In genomic region chr15:70260096-70260495, GRCh38 we compare ENCODE assay signal across 21 cellular contexts.
A peak's percentile ranks its signal among the peaks of the same experiment; 100 is the strongest.
DNase-seq lines count a peak whose midpoint lies in the region; ATAC-seq and TF ChIP-seq lines count a peak whose summit lies in the region.
"Had no signal": no experiment of that assay in that cellular context is flagged by ENCODE, and none has a peak within 500 bp of the region (broad histone marks: within the 10 kb centered on the region; RNA-seq: fewer than 3 reads in every experiment).

No MANE protein-coding gene starts in this region.

- no peak for ATAC-seq in effector memory CD8-positive, alpha-beta T cell (replicated peaks)
- no peak for ATAC-seq in HG02938 (IDR thresholded peaks at IDR 0.05; ENCODE audit: unreplicated experiment)
- ATAC-seq: body of pancreas, mucosa of descending colon, sciatic nerve had no signal

- no peaks in the 10 kb centered on the region for H3K27me3 ChIP-seq in OCI-LY3 (ENCODE audit: low read depth, low read length)
- H3K27me3 ChIP-seq: body of pancreas, testis had no signal

- H3K4me3 ChIP-seq in OCI-LY3 (ENCODE audit: low read length), result no peak overlapping the region
- H3K4me3 ChIP-seq: body of pancreas, dorsolateral prefrontal cortex, esophagus squamous epithelium, left ventricle myocardium inferior, mucosa of descending colon, testis had no signal

- peaks cover 65% of the 10 kb centered on the region for H3K4me1 ChIP-seq in OCI-LY3 (ENCODE audit: low read length)

- H3K9me3 ChIP-seq in OCI-LY3 (ENCODE audit: insufficient read depth, low read length), result no peaks in the 10 kb centered on the region
- H3K9me3 ChIP-seq: body of pancreas, esophagus squamous epithelium, left ventricle myocardium inferior, mucosa of descending colon, SK-N-SH, testis had no signal

- H3K9ac ChIP-seq in OCI-LY3 (ENCODE audit: low read length), result no peak overlapping the region
- H3K9ac ChIP-seq: SK-N-SH had no signal

- peak overlapping the region; percentile 2 for H3K27ac ChIP-seq in OCI-LY3 (ENCODE audit: low read length)
- H3K27ac ChIP-seq: body of pancreas, dorsolateral prefrontal cortex, esophagus squamous epithelium, left ventricle myocardium inferior, testis had no signal

- peak overlapping the region; percentile 37 for H3K4me2 ChIP-seq in OCI-LY3 (ENCODE audit: low read length)
- H3K4me2 ChIP-seq: SK-N-SH had no signal

- peak overlapping the region in 1 of 2 donors; percentile 78 for H3K27ac Mint-ChIP-seq in effector memory CD8-positive, alpha-beta T cell

- H3K4me1 Mint-ChIP-seq in effector memory CD8-positive, alpha-beta T cell (ENCODE audit: low read depth in 2 of 2), result peaks cover 32 to 38% of the 10 kb centered on the region in 2 donors

- H3K36me3 Mint-ChIP-seq in effector memory CD8-positive, alpha-beta T cell (ENCODE audit: insufficient read depth), result peaks cover 3% of the 10 kb centered on the region

- no peaks in the 10 kb centered on the region for H3K27me3 Mint-ChIP-seq in effector memory CD8-positive, alpha-beta T cell

- H3K36me3 ChIP-seq in OCI-LY3 (replicated peaks; ENCODE audit: low read depth, low read length), result no peaks in the 10 kb centered on the region
- H3K36me3 ChIP-seq: esophagus squamous epithelium, left ventricle myocardium inferior had no signal

- TF ChIP-seq CTCF in OCI-LY3 (IDR thresholded peaks at IDR 0.05; ENCODE audit: low read depth, low read length), result no peak

- DNase-seq in stimulated activated CD4-positive, alpha-beta T cell treated with anti-CD3 and anti-CD28 coated beads, Interleukin-4, amount 100 ng/mL, for 24 hours, result peak; percentile 19
- no peak for DNase-seq in stimulated activated CD4-positive, alpha-beta T cell treated with anti-CD3 and anti-CD28 coated beads, Interleukin-2, amount 100 ng/mL, for 48 hours
- DNase-seq in effector memory CD8-positive, alpha-beta T cell, result no peak
- DNase-seq in AG20443 (ENCODE audit: low spot score) (no peak), GM19238 (ENCODE audit: insufficient read length, low spot score) (no peak), NCI-H1930 (lab: John Stamatoyannopoulos, UW) (no peak)
- DNase-seq: activated effector memory CD4-positive, alpha-beta T cell treated with anti-CD3 and anti-CD28 coated beads, Interleukin-2, amount 50 U/mL, for 16 hours; body of pancreas; DMS 273 treated with DMSO at 0.1 percent for 48 hours; dorsolateral prefrontal cortex; esophagus squamous epithelium; glutamatergic neuron; left ventricle myocardium inferior; mucosa of descending colon; NCI-H774; stimulated activated CD4-positive, alpha-beta T cell treated with anti-CD3 and anti-CD28 coated beads, Interleukin-2, amount 100 ng/mL, for 24 hours; testis had no signal

- H3K79me2 ChIP-seq in OCI-LY3 (ENCODE audit: low read length), result no peaks in the 10 kb centered on the region

- no peak overlapping the region for H2AFZ ChIP-seq in OCI-LY3 (ENCODE audit: low read depth, low read length)

- H4K20me1 ChIP-seq in OCI-LY3 (ENCODE audit: insufficient read depth, low read length), result no peaks in the 10 kb centered on the region

- peak overlapping the region; percentile 74 to 80 for H3K4me3 Mint-ChIP-seq in effector memory CD8-positive, alpha-beta T cell

- no peaks in the 10 kb centered on the region for H3K9me3 Mint-ChIP-seq in effector memory CD8-positive, alpha-beta T cell
